In genomic region chr14:98954347-98955000, GRCh38 we compare ENCODE assay signal across 19 cellular contexts.
"Had no signal": no experiment of that assay in that cellular context is flagged by ENCODE, and none has a peak within 500 bp of the region (broad histone marks: within the 10 kb centered on the region; RNA-seq: fewer than 3 reads in every experiment).

No MANE protein-coding gene starts in this region.

- H3K36me3 Mint-ChIP-seq: activated naive CD4-positive, alpha-beta T cell treated with anti-CD3 and anti-CD28 coated beads, Interleukin-2, amount 10 ng/mL, durations not matched to agents 7 days and 5 days; brain had no signal

- H3K9me3 ChIP-seq: testis, upper lobe of left lung had no signal

- H3K9me3 Mint-ChIP-seq: activated naive CD4-positive, alpha-beta T cell treated with anti-CD3 and anti-CD28 coated beads, Interleukin-2, amount 10 ng/mL, durations not matched to agents 7 days and 5 days; activated naive CD8-positive, alpha-beta T cell treated with anti-CD3 and anti-CD28 coated beads, Interleukin-2, amount 50 U/mL, for 24 hours; nephron progenitor cell; stimulated activated naive CD8-positive, alpha-beta T cell treated with anti-CD3 and anti-CD28 coated beads, Interleukin-15, amount 100 ng/mL, for 72 hours; T-helper 2 cell treated with Interferon-gamma antibody and Interleukin-4, amounts not matched to agents 5 μg/mL and 100 μg/mL, for 36 hours had no signal

- FAIRE-seq: islet of Langerhans, TTC549 had no signal

- H3K27me3 Mint-ChIP-seq: activated naive CD8-positive, alpha-beta T cell treated with anti-CD3 and anti-CD28 coated beads, Interleukin-2, amount 50 U/mL, for 24 hours; stimulated activated naive CD8-positive, alpha-beta T cell treated with anti-CD3 and anti-CD28 coated beads, Interleukin-15, amount 100 ng/mL, for 72 hours had no signal

- H3K4me3 Mint-ChIP-seq: activated naive CD4-positive, alpha-beta T cell treated with anti-CD3 and anti-CD28 coated beads, Interleukin-2, amount 10 ng/mL, durations not matched to agents 7 days and 5 days; activated naive CD8-positive, alpha-beta T cell treated with anti-CD3 and anti-CD28 coated beads, Interleukin-2, amount 50 U/mL, for 24 hours; brain; nephron progenitor cell; stimulated activated naive CD8-positive, alpha-beta T cell treated with anti-CD3 and anti-CD28 coated beads, Interleukin-15, amount 100 ng/mL, for 72 hours; T-helper 2 cell treated with Interferon-gamma antibody and Interleukin-4, amounts not matched to agents 5 μg/mL and 100 μg/mL, for 36 hours had no signal

- H2AFZ ChIP-seq: hepatocyte had no signal

- H3K4me1 Mint-ChIP-seq: activated naive CD4-positive, alpha-beta T cell treated with anti-CD3 and anti-CD28 coated beads, Interleukin-2, amount 10 ng/mL, durations not matched to agents 7 days and 5 days had no signal

- ATAC-seq: activated naive CD8-positive, alpha-beta T cell treated with anti-CD3 and anti-CD28 coated beads, Interleukin-2, amount 50 U/mL, for 24 hours; left colon; stimulated activated naive CD8-positive, alpha-beta T cell treated with anti-CD3 and anti-CD28 coated beads, Interleukin-15, amount 100 ng/mL, for 72 hours had no signal

- H3K4me1 ChIP-seq: testis had no signal

- H3K27ac Mint-ChIP-seq: activated naive CD4-positive, alpha-beta T cell treated with anti-CD3 and anti-CD28 coated beads, Interleukin-2, amount 10 ng/mL, durations not matched to agents 7 days and 5 days; activated naive CD8-positive, alpha-beta T cell treated with anti-CD3 and anti-CD28 coated beads, Interleukin-2, amount 50 U/mL, for 24 hours; nephron progenitor cell; stimulated activated naive CD8-positive, alpha-beta T cell treated with anti-CD3 and anti-CD28 coated beads, Interleukin-15, amount 100 ng/mL, for 72 hours; T-helper 2 cell treated with Interferon-gamma antibody and Interleukin-4, amounts not matched to agents 5 μg/mL and 100 μg/mL, for 36 hours had no signal

- H3K4me2 ChIP-seq: hepatocyte had no signal

- H3K36me3 ChIP-seq: upper lobe of left lung had no signal

- H3K4me3 ChIP-seq: hepatocyte, lung, testis, upper lobe of left lung had no signal

- H3K27me3 ChIP-seq: hepatocyte, testis, upper lobe of left lung had no signal

- H3K27ac ChIP-seq: hepatocyte, testis, upper lobe of left lung had no signal

- DNase-seq: activated CD4-positive, alpha-beta T cell treated with anti-CD3 and anti-CD28 coated beads, Interleukin-2, amount 50 U/mL, for 48 hours; activated effector memory CD4-positive, alpha-beta T cell treated with Interleukin-2 at 50 U/mL for 16 hours; activated naive CD4-positive, alpha-beta T cell treated with anti-CD3 and anti-CD28 coated beads, Interleukin-2, amount 10 ng/mL, durations not matched to agents 7 days and 5 days; activated naive CD8-positive, alpha-beta T cell treated with anti-CD3 and anti-CD28 coated beads, Interleukin-2, amount 50 U/mL, for 24 hours; activated T-cell treated with anti-CD3 and anti-CD28 coated beads, Interleukin-2, amount 50 U/mL, for 48 hours; cortex of kidney; left colon; nephron progenitor cell; occipital lobe; retina; stimulated activated naive CD8-positive, alpha-beta T cell treated with anti-CD3 and anti-CD28 coated beads, Interleukin-15, amount 100 ng/mL, for 72 hours; testis; upper lobe of left lung had no signal
